27 cellular contexts compared by ENCODE assay signal in genomic region chr22:42361523-42361922, GRCh38.
"Had no signal": no experiment of that assay in that cellular context is flagged by ENCODE, and none has a peak within 500 bp of the region (broad histone marks: within the 10 kb centered on the region; RNA-seq: fewer than 3 reads in every experiment).

No MANE protein-coding gene starts in this region.

- H3K9me3 ChIP-seq: neutrophil, pancreas, psoas muscle, right lobe of liver, sigmoid colon, stomach, thoracic aorta, thyroid gland, tibial nerve, upper lobe of left lung, vagina had no signal

- ATAC-seq: natural killer cell treated with Interleukin-12 subunit alpha and Interleukin-12 subunit beta and Interleukin-15 and Interleukin-18, amount 100 ng/mL, for 72 hours; pancreas; psoas muscle; right cardiac atrium; stimulated activated effector memory CD8-positive, alpha-beta T cell treated with anti-CD3 and anti-CD28 coated beads, Interleukin-12 subunit alpha, Interleukin-12 subunit beta, amount 100 ng/mL, for 72 hours; stimulated activated naive B cell treated with anti-CD40 and anti-IgM and Interleukin-4, amounts not matched to agents 10 μg/mL and 1 μg/mL and 100 μg/mL, for 72 hours had no signal

- FAIRE-seq: pancreas, small intestine, urothelium cell line had no signal

- H3K4me1 Mint-ChIP-seq: stimulated activated effector memory CD8-positive, alpha-beta T cell treated with anti-CD3 and anti-CD28 coated beads, Interleukin-12 subunit alpha, Interleukin-12 subunit beta, amount 100 ng/mL, for 72 hours had no signal

- H3K36me3 ChIP-seq: neutrophil, pancreas, right lobe of liver, sigmoid colon, stomach, thoracic aorta, thyroid gland, tibial nerve, upper lobe of left lung, vagina had no signal

- H3K36me3 Mint-ChIP-seq: natural killer cell treated with Interleukin-12 subunit alpha and Interleukin-12 subunit beta and Interleukin-15 and Interleukin-18, amount 100 ng/mL, for 72 hours; stimulated activated effector memory CD8-positive, alpha-beta T cell treated with anti-CD3 and anti-CD28 coated beads, Interleukin-12 subunit alpha, Interleukin-12 subunit beta, amount 100 ng/mL, for 72 hours; stimulated activated naive B cell treated with anti-CD40 and anti-IgM and Interleukin-4, amounts not matched to agents 10 μg/mL and 1 μg/mL and 100 μg/mL, for 72 hours had no signal

- H3K27ac ChIP-seq: neutrophil, pancreas, psoas muscle, right lobe of liver, sigmoid colon, stomach, thoracic aorta, tibial nerve, upper lobe of left lung, vagina had no signal

- H3K4me3 ChIP-seq: pancreas, psoas muscle, right lobe of liver, sigmoid colon, stomach, thoracic aorta, thyroid gland, tibial nerve, upper lobe of left lung, vagina had no signal

- H3K9me3 Mint-ChIP-seq: natural killer cell treated with Interleukin-12 subunit alpha and Interleukin-12 subunit beta and Interleukin-15 and Interleukin-18, amount 100 ng/mL, for 72 hours; nephron progenitor cell; neural crest cell; stimulated activated effector memory CD8-positive, alpha-beta T cell treated with anti-CD3 and anti-CD28 coated beads, Interleukin-12 subunit alpha, Interleukin-12 subunit beta, amount 100 ng/mL, for 72 hours; stimulated activated naive CD8-positive, alpha-beta T cell treated with anti-CD3 and anti-CD28 coated beads, Interleukin-15, Interleukin-2, amounts not matched to agents 100 ng/mL and 50 ng/mL, for 24 hours had no signal

- H3K4me3 Mint-ChIP-seq: natural killer cell treated with Interleukin-12 subunit alpha and Interleukin-12 subunit beta and Interleukin-15 and Interleukin-18, amount 100 ng/mL, for 72 hours; nephron progenitor cell; neural crest cell; stimulated activated effector memory CD8-positive, alpha-beta T cell treated with anti-CD3 and anti-CD28 coated beads, Interleukin-12 subunit alpha, Interleukin-12 subunit beta, amount 100 ng/mL, for 72 hours; stimulated activated naive B cell treated with anti-CD40 and anti-IgM and Interleukin-4, amounts not matched to agents 10 μg/mL and 1 μg/mL and 100 μg/mL, for 72 hours; stimulated activated naive CD8-positive, alpha-beta T cell treated with anti-CD3 and anti-CD28 coated beads, Interleukin-15, Interleukin-2, amounts not matched to agents 100 ng/mL and 50 ng/mL, for 24 hours had no signal

- DNase-seq: nephron progenitor cell; nucleus accumbens; psoas muscle; right cardiac atrium; right lobe of liver; sigmoid colon; small intestine; stimulated activated CD4-positive, alpha-beta T cell treated with anti-CD3 and anti-CD28 coated beads, Interleukin-15, amount 100 ng/mL, for 24 hours; stimulated activated CD4-positive, alpha-beta T cell treated with anti-CD3 and anti-CD28 coated beads, Interleukin-2, amount 100 ng/mL, for 24 hours; stimulated activated CD4-positive, alpha-beta T cell treated with anti-CD3 and anti-CD28 coated beads, Interleukin-2, amount 100 ng/mL, for 48 hours; stimulated activated CD4-positive, alpha-beta T cell treated with anti-CD3 and anti-CD28 coated beads, Interleukin-4, amount 100 ng/mL, for 24 hours; stimulated activated naive B cell treated with anti-CD40 and anti-IgM and Interleukin-4, amounts not matched to agents 10 μg/mL and 1 μg/mL and 100 μg/mL, for 72 hours; stimulated activated naive CD4-positive, alpha-beta T cell treated with Interleukin-2 at 50 U/mL for 16 hours; stomach; thyroid gland; trophoblast cell; upper lobe of left lung had no signal

- H3K27ac Mint-ChIP-seq: natural killer cell treated with Interleukin-12 subunit alpha and Interleukin-12 subunit beta and Interleukin-15 and Interleukin-18, amount 100 ng/mL, for 72 hours; stimulated activated effector memory CD8-positive, alpha-beta T cell treated with anti-CD3 and anti-CD28 coated beads, Interleukin-12 subunit alpha, Interleukin-12 subunit beta, amount 100 ng/mL, for 72 hours; stimulated activated naive B cell treated with anti-CD40 and anti-IgM and Interleukin-4, amounts not matched to agents 10 μg/mL and 1 μg/mL and 100 μg/mL, for 72 hours; stimulated activated naive CD8-positive, alpha-beta T cell treated with anti-CD3 and anti-CD28 coated beads, Interleukin-15, Interleukin-2, amounts not matched to agents 100 ng/mL and 50 ng/mL, for 24 hours had no signal

- H3K27me3 ChIP-seq: pancreas, right lobe of liver, sigmoid colon, thyroid gland, upper lobe of left lung, vagina had no signal
